9 cellular contexts compared by ENCODE assay signal in the genomic region with DNA sequence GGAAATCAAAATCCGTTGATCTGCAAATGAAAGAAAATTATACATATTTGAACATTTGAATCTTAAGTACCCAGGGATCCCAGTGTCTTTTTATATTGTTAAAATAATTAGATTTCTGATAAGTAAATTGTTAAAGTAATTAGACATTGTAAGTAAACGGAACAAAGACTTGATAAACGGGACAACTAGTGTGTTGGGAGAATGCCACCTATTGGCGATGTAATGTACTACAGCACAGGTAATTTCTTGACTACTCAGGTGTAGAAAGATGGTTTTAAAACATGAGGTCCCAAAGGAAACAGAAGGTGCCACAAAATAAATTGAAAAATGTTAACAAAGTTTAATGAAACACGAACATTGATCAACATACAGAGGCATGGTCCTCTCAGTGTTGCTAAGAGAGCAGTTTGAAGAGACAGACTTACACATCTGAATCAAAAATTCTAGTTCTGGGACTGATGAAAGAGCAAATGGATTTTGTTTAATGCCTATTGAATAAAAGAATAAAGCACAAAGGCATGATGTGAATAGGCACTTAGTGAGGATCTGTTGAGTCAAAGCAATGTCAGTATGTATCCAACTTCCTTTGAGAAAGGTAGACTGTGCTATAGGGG.
DNase-seq lines count a peak whose midpoint lies in the region; ATAC-seq and TF ChIP-seq lines count a peak whose summit lies in the region.
"Had no signal": no experiment of that assay in that cellular context is flagged by ENCODE, and none has a peak within 500 bp of the region (broad histone marks: within the 10 kb centered on the region; RNA-seq: fewer than 3 reads in every experiment).

No MANE protein-coding gene starts in this region.

- H3K9me3 ChIP-seq in tibial artery, result no peaks in the 10 kb centered on the region

- no peaks in the 10 kb centered on the region for H3K36me3 Mint-ChIP-seq in activated naive CD8-positive, alpha-beta T cell treated with anti-CD3 and anti-CD28 coated beads for 36 hours
- H3K36me3 Mint-ChIP-seq in activated T-helper 2 cell treated with anti-CD3 and anti-CD28 coated beads, Interferon-gamma antibody, Interleukin-2, Interleukin-4, amounts not matched to agents 10 μg/mL and 5 μg/mL and 100 μg/mL, durations not matched to agents 14 hours and 24 hours and 36 hours (ENCODE audit: low read depth), result no peaks in the 10 kb centered on the region

- in situ Hi-C loops in Caki2 (cut with HindIII; ENCODE audit: low pct_unique_long_range_greater_than_20kb, low sequenced_read_pairs), result loop anchor here (10.0 kb wide), 1 partner anchor 598 kb away; no protein-coding TSS in a partner anchor

- TF ChIP-seq CTCF in tibial artery (IDR thresholded peaks at IDR 0.05), result peak; percentile 61 to 67

- H3K27ac ChIP-seq in tibial artery, result peak overlapping the region; percentile 32 to 38

- peaks cover 3 to 16% (median 14%) of the 10 kb centered on the region in 3 donors for H3K36me3 ChIP-seq in tibial artery

- H3K4me3 ChIP-seq in tibial artery, result no peak overlapping the region

- DNase-seq in Caki2 (ENCODE audit: low read depth) (peak; percentile 28), NCI-H146 treated with DMSO at 0.1 percent for 48 hours (lab: John Stamatoyannopoulos, UW; ENCODE audit: unreplicated experiment) (peak; percentile 30), inferior parietal cortex (ENCODE audit: extremely low spot score) (peak; percentile 81), tibial artery (no peak), MV-4-11 (lab: John Stamatoyannopoulos, UW) (no peak)
- peak; percentile 2 for DNase-seq in activated naive CD8-positive, alpha-beta T cell treated with anti-CD3 and anti-CD28 coated beads for 36 hours
- no peak for DNase-seq in activated T-helper 2 cell treated with anti-CD3 and anti-CD28 coated beads, Interferon-gamma antibody, Interleukin-2, Interleukin-4, amounts not matched to agents 10 μg/mL and 5 μg/mL and 100 μg/mL, durations not matched to agents 14 hours and 24 hours and 36 hours (ENCODE audit: low spot score)

- H3K4me1 ChIP-seq in tibial artery, result peaks cover 0 to 36% (median 6%) of the 10 kb centered on the region in 4 donors

- intact Hi-C loops in tibial artery (cut with DNase I; ENCODE audit: low total_unique reads), result loop anchor here (10.0 kb wide), 1 partner anchor 318 kb away; no protein-coding TSS in a partner anchor
- intact Hi-C loops in activated T-helper 2 cell treated with anti-CD3 and anti-CD28 coated beads, Interferon-gamma antibody, Interleukin-2, Interleukin-4, amounts not matched to agents 10 μg/mL and 5 μg/mL and 100 μg/mL, durations not matched to agents 14 hours and 24 hours and 36 hours (cut with micrococcal nuclease), result loop anchor here (2.0 to 10.0 kb wide), 6 partner anchors 101 to 818 kb away; partner anchors contain the start of gene LTBP1

- ATAC-seq in GM18868 (IDR thresholded peaks at IDR 0.05; ENCODE audit: unreplicated experiment), result peak; percentile 71

- no peaks in the 10 kb centered on the region for H3K27me3 ChIP-seq in tibial artery

- peaks cover 3% of the 10 kb centered on the region for H3K27me3 Mint-ChIP-seq in activated naive CD8-positive, alpha-beta T cell treated with anti-CD3 and anti-CD28 coated beads for 36 hours
- peaks cover 8% of the 10 kb centered on the region for H3K27me3 Mint-ChIP-seq in activated T-helper 2 cell treated with anti-CD3 and anti-CD28 coated beads, Interferon-gamma antibody, Interleukin-2, Interleukin-4, amounts not matched to agents 10 μg/mL and 5 μg/mL and 100 μg/mL, durations not matched to agents 14 hours and 24 hours and 36 hours (ENCODE audit: low read depth)

- no peak overlapping the region for H3K4me3 Mint-ChIP-seq in activated naive CD8-positive, alpha-beta T cell treated with anti-CD3 and anti-CD28 coated beads for 36 hours
- no peak overlapping the region for H3K4me3 Mint-ChIP-seq in activated T-helper 2 cell treated with anti-CD3 and anti-CD28 coated beads, Interferon-gamma antibody, Interleukin-2, Interleukin-4, amounts not matched to agents 10 μg/mL and 5 μg/mL and 100 μg/mL, durations not matched to agents 14 hours and 24 hours and 36 hours (ENCODE audit: low read depth)
- H3K4me3 Mint-ChIP-seq: T-helper 1 cell treated with Interleukin-12 subunit alpha and Interleukin-12 subunit beta and Interleukin-4 antibody, amounts not matched to agents 30 μg/mL and 1 μg/mL, for 36 hours had no signal

- no peaks in the 10 kb centered on the region for H3K4me1 Mint-ChIP-seq in activated naive CD8-positive, alpha-beta T cell treated with anti-CD3 and anti-CD28 coated beads for 36 hours
- H3K4me1 Mint-ChIP-seq in activated T-helper 2 cell treated with anti-CD3 and anti-CD28 coated beads, Interferon-gamma antibody, Interleukin-2, Interleukin-4, amounts not matched to agents 10 μg/mL and 5 μg/mL and 100 μg/mL, durations not matched to agents 14 hours and 24 hours and 36 hours (ENCODE audit: low read depth), result no peaks in the 10 kb centered on the region

- no peak overlapping the region for H3K27ac Mint-ChIP-seq in activated naive CD8-positive, alpha-beta T cell treated with anti-CD3 and anti-CD28 coated beads for 36 hours
- H3K27ac Mint-ChIP-seq in activated T-helper 2 cell treated with anti-CD3 and anti-CD28 coated beads, Interferon-gamma antibody, Interleukin-2, Interleukin-4, amounts not matched to agents 10 μg/mL and 5 μg/mL and 100 μg/mL, durations not matched to agents 14 hours and 24 hours and 36 hours, result no peak overlapping the region
- H3K27ac Mint-ChIP-seq: T-helper 1 cell treated with Interleukin-12 subunit alpha and Interleukin-12 subunit beta and Interleukin-4 antibody, amounts not matched to agents 30 μg/mL and 1 μg/mL, for 36 hours had no signal

- no peaks in the 10 kb centered on the region for H3K9me3 Mint-ChIP-seq in activated naive CD8-positive, alpha-beta T cell treated with anti-CD3 and anti-CD28 coated beads for 36 hours
- H3K9me3 Mint-ChIP-seq in activated T-helper 2 cell treated with anti-CD3 and anti-CD28 coated beads, Interferon-gamma antibody, Interleukin-2, Interleukin-4, amounts not matched to agents 10 μg/mL and 5 μg/mL and 100 μg/mL, durations not matched to agents 14 hours and 24 hours and 36 hours, result no peaks in the 10 kb centered on the region
- H3K9me3 Mint-ChIP-seq: T-helper 1 cell treated with Interleukin-12 subunit alpha and Interleukin-12 subunit beta and Interleukin-4 antibody, amounts not matched to agents 30 μg/mL and 1 μg/mL, for 36 hours had no signal

Comparison
In these comparisons a context has a peak if more than half of its experiments do, and no peak if none do; other contexts are left out.
1. DNase-seq: peak in Caki2 (single experiment), NCI-H146 treated with DMSO at 0.1 percent for 48 hours (single experiment), activated naive CD8-positive, alpha-beta T cell treated with anti-CD3 and anti-CD28 coated beads for 36 hours (single experiment) and inferior parietal cortex (single experiment); none in tibial artery (0 of 2), activated T-helper 2 cell treated with anti-CD3 and anti-CD28 coated beads, Interferon-gamma antibody, Interleukin-2, Interleukin-4, amounts not matched to agents 10 μg/mL and 5 μg/mL and 100 μg/mL, durations not matched to agents 14 hours and 24 hours and 36 hours (single experiment) and MV-4-11 (single experiment).